Comparison of ENCODE assay signal across 10 cellular contexts in the genomic region with DNA sequence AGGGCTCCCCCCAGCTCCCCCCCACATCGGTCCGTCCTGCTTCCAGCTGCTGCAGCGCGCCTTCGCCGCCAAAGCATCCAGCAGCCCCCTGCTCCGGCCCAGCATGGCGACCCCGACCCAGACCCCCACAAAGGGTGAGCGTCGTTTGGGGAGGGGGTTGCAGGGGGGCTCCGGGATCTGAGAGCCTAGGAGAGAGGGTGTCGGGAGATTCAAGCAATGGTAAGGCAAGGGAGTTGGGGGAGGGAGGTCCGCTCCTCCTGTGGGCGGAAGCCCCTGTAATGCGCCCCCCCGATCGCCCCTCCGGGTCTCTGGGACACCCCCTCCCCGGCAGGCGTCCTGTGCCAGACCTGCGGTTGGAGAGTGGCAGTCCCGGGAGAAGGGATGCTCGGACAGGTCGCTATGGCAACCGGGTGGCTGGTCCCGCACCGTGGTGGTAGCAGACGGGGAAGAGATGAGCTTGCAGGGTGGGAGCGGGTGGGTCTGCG. TPM values are rescaled to one million over a fixed set of nuclear protein-coding genes. Genes with fewer than 3 reads are reported as not detected.
DNase-seq lines count a peak whose midpoint lies in the region; ATAC-seq, FAIRE-seq and TF ChIP-seq lines count a peak whose summit lies in the region.
"Had no signal": no experiment of that assay in that cellular context is flagged by ENCODE, and none has a peak within 500 bp of the region (broad histone marks: within the 10 kb centered on the region; RNA-seq: fewer than 3 reads in every experiment).

A gene with protein sequence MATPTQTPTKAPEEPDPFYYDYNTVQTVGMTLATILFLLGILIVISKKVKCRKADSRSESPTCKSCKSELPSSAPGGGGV (plus strand): TSS at position 25 of the 485 bp plus-strand sequence. CDS start 79 bp downstream, at position 104.

- H2AFZ ChIP-seq in astrocyte (ENCODE audit: low read depth, low read length): no peak within 1 kb of the TSS

- CTCF ChIA-PET in BJ (lab: Yijun Ruan, JAX): interaction anchor here (0.7 to 4.8 kb wide), 7 partner anchors 10 to 171 kb away, joined by 3 to 41 read pairs (median 7); a partner anchor contains a TSS

- H3K4me1 ChIP-seq in astrocyte (ENCODE audit: insufficient read depth, low read length): peaks cover 4% of the 10 kb centered on the region
- H3K4me1 ChIP-seq: SJSA1 had no signal

- no peak for FAIRE-seq in astrocyte (lab: Jason Lieb, UNC)

- H3K27me3 Mint-ChIP-seq in HFFc6 (ENCODE audit: insufficient read depth) (peaks cover 7% of the 10 kb centered on the region; the same call in 1 of the 2 replicates), astrocyte (ENCODE audit: low read depth, unreplicated experiment) (peaks cover 27% of the 10 kb centered on the region), mesothelial cell of epicardium (ENCODE audit: low read depth) (peaks cover 55% of the 10 kb centered on the region)

- ATAC-seq in GM19035 (IDR thresholded peaks at IDR 0.05; ENCODE audit: unreplicated experiment): no peak
- ATAC-seq in GM19023 (IDR thresholded peaks at IDR 0.05; ENCODE audit: unreplicated experiment): no peak

- H3K36me3 Mint-ChIP-seq in HFFc6 (ENCODE audit: low read depth) (no peaks in the 10 kb centered on the region), astrocyte (ENCODE audit: low read depth, unreplicated experiment) (no peaks in the 10 kb centered on the region), mesothelial cell of epicardium (no peaks in the 10 kb centered on the region)

- TF ChIP-seq CTCF in BJ (IDR thresholded peaks at IDR 0.05; ENCODE audit: insufficient read depth, low read depth, low read length) (0 out of 2 replicates have a peak, but pooled peaks have one; percentile 4), HFFc6 (IDR thresholded peaks at IDR 0.05) (peak; percentile 64), astrocyte (IDR thresholded peaks at IDR 0.05; ENCODE audit: insufficient read depth, low read depth, low read length) (no peak), mesothelial cell of epicardium (IDR thresholded peaks at IDR 0.05; ENCODE audit: unreplicated experiment) (peak; percentile 59), GM10266 (IDR thresholded peaks at IDR 0.05; ENCODE audit: control insufficient read depth, insufficient read depth, low read depth, missing control alignments) (no peak)

- H3K4me3 ChIP-seq in BJ (ENCODE audit: low read depth, low read length) (peak within 1 kb of the TSS; percentile 8; the same call in 1 of the 2 replicates), astrocyte (ENCODE audit: insufficient read depth, low read depth, low read length) (no peak within 1 kb of the TSS)
- H3K4me3 ChIP-seq: SJSA1 had no signal

- H3K27me3 ChIP-seq in BJ (ENCODE audit: control insufficient read depth, insufficient read depth, low read length): peaks cover 2% of the 10 kb centered on the region; the same call in 1 of the 2 replicates
- H3K27me3 ChIP-seq in astrocyte (ENCODE audit: insufficient read depth, low read length): peaks cover 27% of the 10 kb centered on the region

- DNase-seq in BJ (ENCODE audit: low read depth) (no peak), HFFc6 (no peak), astrocyte (ENCODE audit: low read depth) (no peak), mesothelial cell of epicardium (ENCODE audit: low spot score in 2 of 2, unreplicated experiment in 2 of 2) (no peak), GM10266 (ENCODE audit: extremely low spot score) (no peak), SW480 (ENCODE audit: low spot score) (no peak)

- H3K4me2 ChIP-seq in astrocyte (ENCODE audit: low read length): peak within 1 kb of the TSS; percentile 36

- H3K9ac ChIP-seq in astrocyte (ENCODE audit: low read length): no peak within 1 kb of the TSS

- H3K9me3 Mint-ChIP-seq in HFFc6: no peaks in the 10 kb centered on the region
- no peaks in the 10 kb centered on the region for H3K9me3 Mint-ChIP-seq in astrocyte (ENCODE audit: unreplicated experiment)
- H3K9me3 Mint-ChIP-seq in mesothelial cell of epicardium: no peaks in the 10 kb centered on the region

- peaks cover 4% of the 10 kb centered on the region for H4K20me1 ChIP-seq in astrocyte (ENCODE audit: insufficient read depth, low read length)

- no peaks in the 10 kb centered on the region for H3K36me3 ChIP-seq in BJ (ENCODE audit: control insufficient read depth, insufficient read depth, low read length)
- no peaks in the 10 kb centered on the region for H3K36me3 ChIP-seq in astrocyte (ENCODE audit: insufficient read depth, low read length)
- H3K36me3 ChIP-seq: SJSA1 had no signal

- peaks cover 43% of the 10 kb centered on the region for H3K4me1 Mint-ChIP-seq in HFFc6 (ENCODE audit: low read depth)
- H3K4me1 Mint-ChIP-seq in astrocyte (ENCODE audit: low read depth, unreplicated experiment): peaks cover 6% of the 10 kb centered on the region
- peaks cover 44% of the 10 kb centered on the region for H3K4me1 Mint-ChIP-seq in mesothelial cell of epicardium

- H3K27ac ChIP-seq in astrocyte (ENCODE audit: low read depth, low read length): no peak within 1 kb of the TSS
- H3K27ac ChIP-seq: SJSA1 had no signal

- no peaks in the 10 kb centered on the region for H3K9me3 ChIP-seq in astrocyte (ENCODE audit: insufficient read depth, low read depth, low read length)

- POLR2A ChIA-PET in BJ (lab: Charles Lee): interaction anchor here (0.6 kb wide), 1 partner anchor 18 kb away, joined by 6 read pairs; no protein-coding TSS in a partner anchor

- H3K4me3 Mint-ChIP-seq in HFFc6: peak within 1 kb of the TSS; percentile 81; the same call in 1 of the 2 replicates
- peak within 1 kb of the TSS; percentile 74 for H3K4me3 Mint-ChIP-seq in astrocyte (ENCODE audit: unreplicated experiment)
- peak within 1 kb of the TSS; percentile 44 for H3K4me3 Mint-ChIP-seq in mesothelial cell of epicardium

- no peaks in the 10 kb centered on the region for H3K79me2 ChIP-seq in astrocyte (ENCODE audit: insufficient read depth, low read length)

- H3K27ac Mint-ChIP-seq in HFFc6: no peak within 1 kb of the TSS
- no peak within 1 kb of the TSS for H3K27ac Mint-ChIP-seq in astrocyte (ENCODE audit: unreplicated experiment)
- no peak within 1 kb of the TSS for H3K27ac Mint-ChIP-seq in mesothelial cell of epicardium

RNA-seq across cellular contexts. Expression of the gene that starts here (rescaled TPM):
- polyA plus RNA-seq in BJ (2011; rRNA removed): 0.10 TPM in 1 of 2 replicates, not detected in the other
- polyA minus RNA-seq in BJ (2011; rRNA and poly(A)+ RNA removed): not detected in 2 replicates
- under 1 TPM in 3 of 6 experiments, not detected in 3; 0.32 to 0.87 (median 0.68) TPM for total RNA-seq in HFFc6 (2021; fragmentation: NEBNext Ultra II Directional; extraction: Animal tissue kit (Norgen Biotek cat#: 25700))
- total RNA-seq in astrocyte (0.65 TPM in 1 of 2 replicates, not detected in the other), mesothelial cell of epicardium (0.41 to 1.3 TPM (median 0.69 TPM) in 3 replicates)
- total RNA-seq: dermis blood vessel endothelial cell, SJSA1 had no signal

Comparison
In these comparisons a context has a peak if more than half of its experiments do, and no peak if none do; other contexts are left out.
1. CTCF ChIP-seq: peak in BJ (single experiment), HFFc6 (single experiment) and mesothelial cell of epicardium (single experiment); none in astrocyte (single experiment) and GM10266 (single experiment).
2. Peak in every context shown above with its lines, with median percentiles within 50 percentile points of each other: H3K4me3 Mint-ChIP-seq.